In the genomic region with DNA sequence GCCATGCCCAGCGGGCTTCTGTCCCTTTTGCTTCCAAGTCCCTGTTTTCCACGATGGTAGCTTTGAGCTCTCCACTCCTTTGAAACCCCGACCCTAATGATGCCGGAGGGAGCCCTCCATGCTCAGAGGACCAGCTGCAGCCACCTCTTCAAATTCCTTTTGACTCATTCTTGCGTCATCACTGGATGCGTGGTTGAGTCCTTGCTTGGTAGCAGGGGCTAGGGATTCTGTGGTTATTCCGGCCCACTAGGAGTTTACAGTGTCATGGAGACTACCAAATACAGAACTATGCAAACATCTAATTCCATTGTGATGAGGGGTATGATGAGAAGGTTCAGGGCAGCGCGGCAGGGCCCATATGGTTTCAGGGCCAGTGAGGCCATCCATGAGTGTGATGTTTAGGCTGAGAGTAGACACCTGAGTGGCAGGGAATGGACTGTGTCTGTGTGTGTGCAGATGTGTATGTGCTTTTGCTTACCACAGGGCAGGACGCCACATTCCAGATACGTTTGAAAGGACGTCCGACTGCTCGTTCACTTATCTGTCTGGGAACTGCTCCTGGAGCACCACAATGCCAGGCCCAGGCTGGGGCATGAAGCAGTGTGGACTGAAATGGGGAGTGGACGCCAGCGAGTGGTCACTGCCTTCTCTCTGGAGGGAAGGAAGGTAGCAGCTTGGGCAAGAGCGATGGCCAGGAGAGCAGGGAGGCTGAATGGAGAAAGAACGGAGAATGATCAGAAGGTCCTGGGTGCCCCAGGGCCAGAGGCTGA, we compare ENCODE assay signal across 1 cellular context.
A peak's percentile ranks its signal among the peaks of the same experiment; 100 is the strongest.
TF ChIP-seq lines count a peak whose summit lies in the region.

No MANE protein-coding gene starts in this region.

TF ChIP-seq in K562, 482 proteins besides CTCF, POLR2A, EP300 and RAD21:
- TF ChIP-seq FOSL1 (tag; conservative IDR thresholded peaks at IDR 0.05): peak; percentile 63
- TF ChIP-seq ATF3 (IDR thresholded peaks at IDR 0.05): peak; percentile 93
- TF ChIP-seq ATF3 (CRISPR knock-in tag; conservative IDR thresholded peaks at IDR 0.05): no peak
- 0 out of 2 replicates have a peak, but pooled peaks have one; percentile 27 for TF ChIP-seq EGR1 (conservative IDR thresholded peaks at IDR 0.05)
- no peak for TF ChIP-seq ZNF644 (tag; IDR thresholded peaks at IDR 0.05; ENCODE audit: low read depth)
- TF ChIP-seq CEBPB (tag; IDR thresholded peaks at IDR 0.05): peak; percentile 63
- TF ChIP-seq JUND (IDR thresholded peaks at IDR 0.05; ENCODE audit: borderline replicate concordance, low read depth, low read length): peak; percentile 44
- no peak for TF ChIP-seq JUND (tag; IDR thresholded peaks at IDR 0.05; ENCODE audit: borderline replicate concordance, low read depth, low read length)
- no peak for TF ChIP-seq SAP30 (IDR thresholded peaks at IDR 0.05; ENCODE audit: borderline replicate concordance, insufficient read depth, low read depth, low read length, poor library complexity, severe bottlenecking)
- peak; percentile 67 for TF ChIP-seq CEBPG (CRISPR knock-in tag; IDR thresholded peaks at IDR 0.05)
- peak; percentile 49 to 91 for TF ChIP-seq CEBPG (tag; conservative IDR thresholded peaks at IDR 0.05 in 1 of 2, IDR thresholded peaks at IDR 0.05 in 1 of 2)
